Comparison of ENCODE assay signal across 16 cellular contexts in genomic region chr7:73635428-73636200, GRCh38. TPM values are rescaled to one million over a fixed set of nuclear protein-coding genes. Genes with fewer than 3 reads are reported as not detected.
"Had no signal": no experiment of that assay in that cellular context is flagged by ENCODE, and none has a peak within 500 bp of the region (broad histone marks: within the 10 kb centered on the region; RNA-seq: fewer than 3 reads in every experiment).

No MANE protein-coding gene starts in this region.

- H3K36me3 Mint-ChIP-seq: activated naive CD4-positive, alpha-beta T cell treated with anti-CD3 and anti-CD28 coated beads, Interleukin-2, amount 10 ng/mL, durations not matched to agents 7 days and 5 days; naive B cell had no signal

- H3K36me3 ChIP-seq: ascending aorta, heart left ventricle, lower lobe of right lung, transverse colon, vagina had no signal

- DNase-seq: activated naive CD4-positive, alpha-beta T cell treated with anti-CD3 and anti-CD28 coated beads, Interleukin-2, amount 10 ng/mL, durations not matched to agents 7 days and 5 days; naive B cell; stimulated activated naive CD4-positive, alpha-beta T cell had no signal

- H3K27ac Mint-ChIP-seq: activated CD4-positive, alpha-beta memory T cell treated with anti-CD3 and anti-CD28 coated beads, Interleukin-2, amount 10 ng/mL, durations not matched to agents 7 days and 5 days; activated naive CD4-positive, alpha-beta T cell treated with anti-CD3 and anti-CD28 coated beads, Interleukin-2, amount 10 ng/mL, durations not matched to agents 7 days and 5 days; activated T-cell treated with anti-CD3 and anti-CD28 coated beads, Interleukin-2, amount 50 U/mL, for 24 hours; naive B cell had no signal

- H3K4me3 ChIP-seq: ascending aorta, heart left ventricle, lower lobe of right lung, skin epidermis, transverse colon, vagina had no signal

- H3K9me3 ChIP-seq: ascending aorta, heart left ventricle, lower lobe of right lung, transverse colon, vagina had no signal

- H3K27me3 ChIP-seq: ascending aorta, vagina had no signal

- H3K4me1 Mint-ChIP-seq: activated CD4-positive, alpha-beta memory T cell treated with anti-CD3 and anti-CD28 coated beads, Interleukin-2, amount 10 ng/mL, durations not matched to agents 7 days and 5 days; activated naive CD4-positive, alpha-beta T cell treated with anti-CD3 and anti-CD28 coated beads, Interleukin-2, amount 10 ng/mL, durations not matched to agents 7 days and 5 days had no signal

- FAIRE-seq: frontal cortex had no signal

- H3K27ac ChIP-seq: ascending aorta, epithelial cell of prostate, heart left ventricle, lower lobe of right lung, skin epidermis, transverse colon, vagina, VCaP had no signal

- H3K9me3 Mint-ChIP-seq: activated CD4-positive, alpha-beta memory T cell treated with anti-CD3 and anti-CD28 coated beads, Interleukin-2, amount 10 ng/mL, durations not matched to agents 7 days and 5 days; activated naive CD4-positive, alpha-beta T cell treated with anti-CD3 and anti-CD28 coated beads, Interleukin-2, amount 10 ng/mL, durations not matched to agents 7 days and 5 days; activated T-cell treated with anti-CD3 and anti-CD28 coated beads, Interleukin-2, amount 50 U/mL, for 24 hours had no signal

- H3K4me1 ChIP-seq: heart left ventricle, lower lobe of right lung, transverse colon, vagina had no signal

- H3K4me3 Mint-ChIP-seq: activated CD4-positive, alpha-beta memory T cell treated with anti-CD3 and anti-CD28 coated beads, Interleukin-2, amount 10 ng/mL, durations not matched to agents 7 days and 5 days; activated naive CD4-positive, alpha-beta T cell treated with anti-CD3 and anti-CD28 coated beads, Interleukin-2, amount 10 ng/mL, durations not matched to agents 7 days and 5 days; activated T-cell treated with anti-CD3 and anti-CD28 coated beads, Interleukin-2, amount 50 U/mL, for 24 hours; naive B cell had no signal

RNA-seq across cellular contexts. Expression of gene MLXIPL, which starts 11.3 kb away (rescaled TPM):
- total RNA-seq: activated CD4-positive, alpha-beta memory T cell treated with anti-CD3 and anti-CD28 coated beads, Interleukin-2, amount 10 ng/mL, durations not matched to agents 7 days and 5 days; chondrocyte; dermis microvascular lymphatic vessel endothelial cell; frontal cortex had no signal
